In the genomic region with DNA sequence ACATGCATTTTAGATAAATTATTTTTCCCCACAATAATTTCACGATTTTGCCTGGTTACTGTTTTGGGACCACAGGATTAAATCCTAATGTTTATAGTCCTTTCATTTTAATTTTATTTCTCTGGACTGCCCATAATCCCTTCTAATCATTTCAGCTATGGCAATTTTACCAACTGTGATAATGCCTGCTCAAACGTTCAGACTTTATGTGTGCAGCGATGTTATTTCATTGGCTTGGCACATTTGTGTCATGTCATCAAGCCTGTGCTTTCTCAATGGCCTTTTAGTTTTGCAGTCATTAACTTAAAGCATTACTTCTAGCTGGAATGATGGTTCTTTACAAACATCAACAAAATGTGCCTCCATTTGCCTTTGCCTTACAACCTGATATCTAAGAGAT, we compare ENCODE assay signal across 24 cellular contexts.
"Had no signal": no experiment of that assay in that cellular context is flagged by ENCODE, and none has a peak within 500 bp of the region (broad histone marks: within the 10 kb centered on the region; RNA-seq: fewer than 3 reads in every experiment).

No MANE protein-coding gene starts in this region.

- H3K9me3 ChIP-seq: colonic mucosa, esophagus muscularis mucosa, esophagus squamous epithelium, gastrocnemius medialis, gastroesophageal sphincter had no signal

- H3K4me3 ChIP-seq: colonic mucosa, coronary artery, dorsolateral prefrontal cortex, esophagus muscularis mucosa, esophagus squamous epithelium, gastrocnemius medialis, gastroesophageal sphincter, heart left ventricle, heart right ventricle had no signal

- H3K27me3 ChIP-seq: colonic mucosa, dorsolateral prefrontal cortex, esophagus muscularis mucosa, esophagus squamous epithelium, foreskin keratinocyte, gastrocnemius medialis, gastroesophageal sphincter, heart left ventricle, heart right ventricle had no signal

- H3K27ac ChIP-seq: colonic mucosa, coronary artery, dorsolateral prefrontal cortex, epithelial cell of prostate, esophagus muscularis mucosa, esophagus squamous epithelium, foreskin keratinocyte, gastrocnemius medialis, gastroesophageal sphincter, heart left ventricle, heart right ventricle had no signal

- DNase-seq: colonic mucosa; cortex of kidney; dermis blood vessel endothelial cell; dorsolateral prefrontal cortex; effector CD4-positive, alpha-beta T cell; effector CD8-positive, alpha-beta T cell; effector memory CD4-positive, alpha-beta T cell; effector memory CD8-positive, alpha-beta T cell; endodermal cell; erythroblast; esophagus squamous epithelium; foreskin fibroblast; foreskin keratinocyte; foreskin melanocyte; gastrocnemius medialis; glutamatergic neuron; head of caudate nucleus; heart left ventricle; heart right ventricle had no signal

- H3K36me3 ChIP-seq: colonic mucosa, esophagus muscularis mucosa, esophagus squamous epithelium, gastrocnemius medialis, gastroesophageal sphincter, heart left ventricle, heart right ventricle had no signal

- ATAC-seq: effector memory CD8-positive, alpha-beta T cell; esophagus mucosa; foreskin keratinocyte; gastrocnemius medialis; gastroesophageal sphincter; heart left ventricle; heart right ventricle had no signal

- H3K4me1 ChIP-seq: colonic mucosa, esophagus muscularis mucosa, esophagus squamous epithelium, foreskin keratinocyte, gastrocnemius medialis, gastroesophageal sphincter, heart left ventricle, heart right ventricle had no signal
